8 cellular contexts compared by ENCODE assay signal in genomic region chr3:116770815-116771450, GRCh38.
DNase-seq lines count a peak whose midpoint lies in the region; ATAC-seq and TF ChIP-seq lines count a peak whose summit lies in the region.

No MANE protein-coding gene starts in this region.

- no peak for TF ChIP-seq EP300 in suprapubic skin (IDR thresholded peaks at IDR 0.05)

- no peak overlapping the region for H4K8ac ChIP-seq in trophoblast cell (ENCODE audit: low read depth, low read length)

- H3K4me3 ChIP-seq in trophoblast cell (ENCODE audit: low read depth, low read length): no peak overlapping the region
- no peak overlapping the region for H3K4me3 ChIP-seq in suprapubic skin

- ATAC-seq in GM21529 (IDR thresholded peaks at IDR 0.05; ENCODE audit: unreplicated experiment): peak; percentile 99

- no peaks in the 10 kb centered on the region for H3K4me1 ChIP-seq in trophoblast cell (ENCODE audit: control insufficient read depth in 1 of 2, insufficient read depth in 2 of 2, low read length in 2 of 2)
- no peaks in the 10 kb centered on the region for H3K4me1 ChIP-seq in suprapubic skin

- TF ChIP-seq POLR2A in suprapubic skin (IDR thresholded peaks at IDR 0.05): no peak

- no peak overlapping the region for H2BK12ac ChIP-seq in trophoblast cell (ENCODE audit: low read length)

- TF ChIP-seq CTCF in suprapubic skin (IDR thresholded peaks at IDR 0.05): peak in 1 of 2 donors; percentile 70

- no peaks in the 10 kb centered on the region for H3K79me1 ChIP-seq in trophoblast cell (ENCODE audit: low read length)

- WGBS in trophoblast cell (ENCODE audit: extremely low coverage, insufficient coverage, insufficient read length): no CpG with 5 or more reads among the region's 7 CpGs
- WGBS in suprapubic skin: 2% methylated on average over 7 of the region's 7 CpGs

- H4K91ac ChIP-seq in trophoblast cell (ENCODE audit: low read depth, low read length): no peak overlapping the region

- H3K4me2 ChIP-seq in trophoblast cell (ENCODE audit: low read length): no peak overlapping the region

- no peaks in the 10 kb centered on the region for H3K36me3 ChIP-seq in trophoblast cell (ENCODE audit: control insufficient read depth in 1 of 2, insufficient read depth in 2 of 2, low read length in 2 of 2)
- no peaks in the 10 kb centered on the region for H3K36me3 ChIP-seq in suprapubic skin

- H3K9ac ChIP-seq in trophoblast cell (ENCODE audit: low read length): no peak overlapping the region

- no peak overlapping the region for H2BK5ac ChIP-seq in trophoblast cell (ENCODE audit: low read depth, low read length, poor library complexity)

- no peaks in the 10 kb centered on the region for H3K27me3 ChIP-seq in trophoblast cell (ENCODE audit: insufficient read depth, low read length)
- no peaks in the 10 kb centered on the region for H3K27me3 ChIP-seq in suprapubic skin

- H2AK5ac ChIP-seq in trophoblast cell (ENCODE audit: low read length): no peak overlapping the region

- no peak overlapping the region for H2BK120ac ChIP-seq in trophoblast cell (ENCODE audit: insufficient read depth, low read length, poor library complexity)

- H3K9me3 ChIP-seq in trophoblast cell (ENCODE audit: insufficient read depth, low read depth, low read length): no peaks in the 10 kb centered on the region
- no peaks in the 10 kb centered on the region for H3K9me3 ChIP-seq in suprapubic skin

- no peak overlapping the region for H2AFZ ChIP-seq in trophoblast cell (ENCODE audit: insufficient read depth, low read length, poor library complexity)

- H3K18ac ChIP-seq in trophoblast cell (ENCODE audit: low read length): no peak overlapping the region

- H3K4ac ChIP-seq in trophoblast cell (ENCODE audit: low read depth, low read length): no peak overlapping the region

- H3K27ac ChIP-seq in trophoblast cell (ENCODE audit: low read depth, low read length) (no peak overlapping the region), suprapubic skin (no peak overlapping the region)

- DNase-seq in GF-D8 (lab: John Stamatoyannopoulos, UW): peak; percentile 27
- peak; percentile 72 for DNase-seq in HS-27A (ENCODE audit: low read depth)
- peak; percentile 79 for DNase-seq in NCI-H69 (lab: John Stamatoyannopoulos, UW)
- DNase-seq in activated T-cell treated with anti-CD3 and anti-CD28 coated beads, Interleukin-2, amount 50 U/mL, for 48 hours: peak; percentile 56 to 61
- peak; percentile 84 for DNase-seq in globus pallidus (ENCODE audit: low spot score)
- peak; percentile 73 to 87 for DNase-seq in trophoblast cell
- no peak for DNase-seq in suprapubic skin (ENCODE audit: low spot score in 2 of 2)

- no peaks in the 10 kb centered on the region for H3K79me2 ChIP-seq in trophoblast cell (ENCODE audit: control insufficient read depth, insufficient read depth, low read length, poor library complexity)

- H4K12ac ChIP-seq in trophoblast cell (ENCODE audit: low read depth, low read length): no peak overlapping the region

- no peak overlapping the region for H3K14ac ChIP-seq in trophoblast cell (ENCODE audit: low read length)

- H3K23ac ChIP-seq in trophoblast cell (ENCODE audit: low read length): no peak overlapping the region

Comparison
In these comparisons a context has a peak if more than half of its experiments do, and no peak if none do; other contexts are left out.
1. DNase-seq: peak in GF-D8 (single experiment), HS-27A (single experiment), NCI-H69 (single experiment), activated T-cell treated with anti-CD3 and anti-CD28 coated beads, Interleukin-2, amount 50 U/mL, for 48 hours (2 of 2), globus pallidus (single experiment) and trophoblast cell (2 of 2); none in suprapubic skin (0 of 2).